12 cellular contexts compared by ENCODE assay signal in genomic region chr14:52835122-52835903, GRCh38. TPM values are rescaled to one million over a fixed set of nuclear protein-coding genes. Genes with fewer than 3 reads are reported as not detected.
DNase-seq lines count a peak whose midpoint lies in the region; ATAC-seq lines count a peak whose summit lies in the region.
"Had no signal": no experiment of that assay in that cellular context is flagged by ENCODE, and none has a peak within 500 bp of the region (broad histone marks: within the 10 kb centered on the region; RNA-seq: fewer than 3 reads in every experiment).

No MANE protein-coding gene starts in this region.

- ATAC-seq in GM19351 (IDR thresholded peaks at IDR 0.05; ENCODE audit: unreplicated experiment): no peak
- ATAC-seq: CD8-positive, alpha-beta T cell had no signal

- no peaks in the 10 kb centered on the region for H3K27me3 ChIP-seq in ACC112 (ENCODE audit: insufficient read depth, low read length)
- H3K27me3 ChIP-seq in HUES64 (ENCODE audit: insufficient read depth, low read length): no peaks in the 10 kb centered on the region
- no peaks in the 10 kb centered on the region for H3K27me3 ChIP-seq in SJSA1 (replicated peaks)

- no peaks in the 10 kb centered on the region for H3K4me1 Mint-ChIP-seq in activated T-helper 2 cell treated with anti-CD3 and anti-CD28 coated beads, Interferon-gamma antibody, Interleukin-2, Interleukin-4, amounts not matched to agents 10 μg/mL and 5 μg/mL and 100 μg/mL, durations not matched to agents 14 hours and 24 hours and 36 hours (ENCODE audit: low read depth)
- H3K4me1 Mint-ChIP-seq: activated naive CD4-positive, alpha-beta T cell treated with anti-CD3 and anti-CD28 coated beads, Interleukin-2, amount 50 U/mL, for 24 hours; immature natural killer cell had no signal

- H3K4me1 ChIP-seq in ACC112 (ENCODE audit: control insufficient read depth, insufficient read depth, low read length, unreplicated experiment): peaks cover 48% of the 10 kb centered on the region
- peaks cover 47% of the 10 kb centered on the region for H3K4me1 ChIP-seq in HUES64 (ENCODE audit: insufficient read depth, low read length)
- peaks cover 23% of the 10 kb centered on the region for H3K4me1 ChIP-seq in SJSA1 (replicated peaks)

- intact Hi-C loops in activated T-helper 2 cell treated with anti-CD3 and anti-CD28 coated beads, Interferon-gamma antibody, Interleukin-2, Interleukin-4, amounts not matched to agents 10 μg/mL and 5 μg/mL and 100 μg/mL, durations not matched to agents 14 hours and 24 hours and 36 hours (cut with micrococcal nuclease): no loop called here

- peak; percentile 62 to 82 for DNase-seq in SJSA1 (ENCODE audit: low read depth in 1 of 2, low spot score in 2 of 2)
- peak; percentile 35 for DNase-seq in iPS-NIHi11 (ENCODE audit: low spot score)
- no peak for DNase-seq in activated gamma-delta T cell treated with Interleukin-2 at 50 U/mL for 16 hours
- no peak for DNase-seq in activated CD4-positive, CD25-positive, alpha-beta regulatory T cell treated with anti-CD3 and anti-CD28 coated beads, Interleukin-2, amount 50 U/mL, for 72 hours
- no peak for DNase-seq in activated T-helper 2 cell treated with anti-CD3 and anti-CD28 coated beads, Interferon-gamma antibody, Interleukin-2, Interleukin-4, amounts not matched to agents 10 μg/mL and 5 μg/mL and 100 μg/mL, durations not matched to agents 14 hours and 24 hours and 36 hours (ENCODE audit: low spot score)
- DNase-seq: CD8-positive, alpha-beta T cell; immature natural killer cell; NCI-H526 treated with DMSO at 0.1 percent for 48 hours had no signal

- H2AFZ ChIP-seq in ACC112 (ENCODE audit: low read length, unreplicated experiment): peak overlapping the region; percentile 64

- peak overlapping the region; percentile 99 for H3K27ac ChIP-seq in ACC112 (ENCODE audit: low read depth, low read length)
- peak overlapping the region; percentile 76 for H3K27ac ChIP-seq in HUES64 (ENCODE audit: low read depth, low read length)
- peak overlapping the region; percentile 62 for H3K27ac ChIP-seq in SJSA1

- peaks cover 5% of the 10 kb centered on the region for H3K27me3 Mint-ChIP-seq in activated T-helper 2 cell treated with anti-CD3 and anti-CD28 coated beads, Interferon-gamma antibody, Interleukin-2, Interleukin-4, amounts not matched to agents 10 μg/mL and 5 μg/mL and 100 μg/mL, durations not matched to agents 14 hours and 24 hours and 36 hours (ENCODE audit: low read depth)

- H3K4me3 ChIP-seq in ACC112 (ENCODE audit: low read depth, low read length) (peak overlapping the region; percentile 62), HUES64 (ENCODE audit: low read length) (no peak overlapping the region), SJSA1 (no peak overlapping the region)

- no peak overlapping the region for H3K4me3 Mint-ChIP-seq in activated T-helper 2 cell treated with anti-CD3 and anti-CD28 coated beads, Interferon-gamma antibody, Interleukin-2, Interleukin-4, amounts not matched to agents 10 μg/mL and 5 μg/mL and 100 μg/mL, durations not matched to agents 14 hours and 24 hours and 36 hours (ENCODE audit: low read depth)
- H3K4me3 Mint-ChIP-seq: activated naive CD4-positive, alpha-beta T cell treated with anti-CD3 and anti-CD28 coated beads, Interleukin-2, amount 50 U/mL, for 24 hours; CD8-positive, alpha-beta T cell; immature natural killer cell had no signal

- peak overlapping the region; percentile 48; the same call in 1 of the 2 replicates for H3K9ac ChIP-seq in HUES64 (ENCODE audit: low read depth, low read length)

- no peaks in the 10 kb centered on the region for H3K36me3 Mint-ChIP-seq in activated T-helper 2 cell treated with anti-CD3 and anti-CD28 coated beads, Interferon-gamma antibody, Interleukin-2, Interleukin-4, amounts not matched to agents 10 μg/mL and 5 μg/mL and 100 μg/mL, durations not matched to agents 14 hours and 24 hours and 36 hours (ENCODE audit: low read depth)
- H3K36me3 Mint-ChIP-seq: activated naive CD4-positive, alpha-beta T cell treated with anti-CD3 and anti-CD28 coated beads, Interleukin-2, amount 50 U/mL, for 24 hours; CD8-positive, alpha-beta T cell; immature natural killer cell had no signal

- H3K36me3 ChIP-seq in ACC112 (ENCODE audit: insufficient read depth, low read length) (no peaks in the 10 kb centered on the region), HUES64 (ENCODE audit: insufficient read depth, low read length) (no peaks in the 10 kb centered on the region), SJSA1 (no peaks in the 10 kb centered on the region)

- H3K79me2 ChIP-seq in ACC112 (ENCODE audit: control insufficient read depth, insufficient read depth, low read length, unreplicated experiment): no peaks in the 10 kb centered on the region

- no peaks in the 10 kb centered on the region for H3K9me3 Mint-ChIP-seq in activated T-helper 2 cell treated with anti-CD3 and anti-CD28 coated beads, Interferon-gamma antibody, Interleukin-2, Interleukin-4, amounts not matched to agents 10 μg/mL and 5 μg/mL and 100 μg/mL, durations not matched to agents 14 hours and 24 hours and 36 hours
- H3K9me3 Mint-ChIP-seq: activated naive CD4-positive, alpha-beta T cell treated with anti-CD3 and anti-CD28 coated beads, Interleukin-2, amount 50 U/mL, for 24 hours; CD8-positive, alpha-beta T cell had no signal

- no peak overlapping the region for H3K27ac Mint-ChIP-seq in activated T-helper 2 cell treated with anti-CD3 and anti-CD28 coated beads, Interferon-gamma antibody, Interleukin-2, Interleukin-4, amounts not matched to agents 10 μg/mL and 5 μg/mL and 100 μg/mL, durations not matched to agents 14 hours and 24 hours and 36 hours
- H3K27ac Mint-ChIP-seq: activated naive CD4-positive, alpha-beta T cell treated with anti-CD3 and anti-CD28 coated beads, Interleukin-2, amount 50 U/mL, for 24 hours; CD8-positive, alpha-beta T cell had no signal

- WGBS in HUES64: 64% methylated on average over 12 of the region's 12 CpGs

- H3K9me3 ChIP-seq in HUES64 (ENCODE audit: insufficient read depth, low read depth, low read length) (no peaks in the 10 kb centered on the region), SJSA1 (replicated peaks) (no peaks in the 10 kb centered on the region)

RNA-seq across cellular contexts. Expression of gene GNPNAT1, which starts 43.9 kb away (rescaled TPM):
- 30.3 TPM for polyA plus RNA-seq in HUES64 (2013, experiment 1 of 2)
- polyA plus RNA-seq in HUES64 (2013, experiment 2 of 2): 29.5 TPM
- total RNA-seq in SJSA1 (2014; rRNA removed; shearing (Covaris generic)): 28.3 and 36.0 TPM in 2 replicates
- total RNA-seq in activated T-helper 2 cell treated with anti-CD3 and anti-CD28 coated beads, Interferon-gamma antibody, Interleukin-2, Interleukin-4, amounts not matched to agents 10 μg/mL and 5 μg/mL and 100 μg/mL, durations not matched to agents 14 hours and 24 hours and 36 hours: 29.4 and 34.8 TPM in 2 replicates

Comparison
In these comparisons a context has a peak if more than half of its experiments do, and no peak if none do; other contexts are left out.
1. DNase-seq: peak in SJSA1 (2 of 2) and iPS-NIHi11 (single experiment); none in activated gamma-delta T cell treated with Interleukin-2 at 50 U/mL for 16 hours (single experiment), activated CD4-positive, CD25-positive, alpha-beta regulatory T cell treated with anti-CD3 and anti-CD28 coated beads, Interleukin-2, amount 50 U/mL, for 72 hours (single experiment) and activated T-helper 2 cell treated with anti-CD3 and anti-CD28 coated beads, Interferon-gamma antibody, Interleukin-2, Interleukin-4, amounts not matched to agents 10 μg/mL and 5 μg/mL and 100 μg/mL, durations not matched to agents 14 hours and 24 hours and 36 hours (single experiment).
2. Peak in every context shown above with its lines, with median percentiles within 50 percentile points of each other: H3K27ac ChIP-seq.